Comparison of ENCODE assay signal across 8 cellular contexts in genomic region chr7:98831641-98832221, GRCh38. TPM values are rescaled to one million over a fixed set of nuclear protein-coding genes. Genes with fewer than 3 reads are reported as not detected.
A peak's percentile ranks its signal among the peaks of the same experiment; 100 is the strongest.
DNase-seq lines count a peak whose midpoint lies in the region; ATAC-seq and TF ChIP-seq lines count a peak whose summit lies in the region.

No MANE protein-coding gene starts in this region.

- H3K4me1 Mint-ChIP-seq in natural killer cell, result no peaks in the 10 kb centered on the region
- no peaks in the 10 kb centered on the region for H3K4me1 Mint-ChIP-seq in natural killer cell treated with Interleukin-12 subunit alpha and Interleukin-12 subunit beta and Interleukin-15 and Interleukin-18, amount 100 ng/mL, for 72 hours (ENCODE audit: low read depth in 2 of 2)

- H3K27me3 Mint-ChIP-seq in natural killer cell (ENCODE audit: low read depth in 2 of 2), result no peaks in the 10 kb centered on the region
- peaks cover 7% of the 10 kb centered on the region in 2 donors for H3K27me3 Mint-ChIP-seq in natural killer cell treated with Interleukin-12 subunit alpha and Interleukin-12 subunit beta and Interleukin-15 and Interleukin-18, amount 100 ng/mL, for 72 hours

- intact Hi-C loops in natural killer cell (cut with micrococcal nuclease), result no loop called here

- no peaks in the 10 kb centered on the region for H3K36me3 Mint-ChIP-seq in natural killer cell
- no peaks in the 10 kb centered on the region for H3K36me3 Mint-ChIP-seq in natural killer cell treated with Interleukin-12 subunit alpha and Interleukin-12 subunit beta and Interleukin-15 and Interleukin-18, amount 100 ng/mL, for 72 hours

- no peak overlapping the region for H3K4me3 Mint-ChIP-seq in natural killer cell
- no peak overlapping the region for H3K4me3 Mint-ChIP-seq in natural killer cell treated with Interleukin-12 subunit alpha and Interleukin-12 subunit beta and Interleukin-15 and Interleukin-18, amount 100 ng/mL, for 72 hours

- H3K9me3 Mint-ChIP-seq in natural killer cell, result no peaks in the 10 kb centered on the region
- H3K9me3 Mint-ChIP-seq in natural killer cell treated with Interleukin-12 subunit alpha and Interleukin-12 subunit beta and Interleukin-15 and Interleukin-18, amount 100 ng/mL, for 72 hours, result no peaks in the 10 kb centered on the region

- TF ChIP-seq CTCF in natural killer cell (IDR thresholded peaks at IDR 0.05), result peak; percentile 55

- no peak overlapping the region for H3K27ac Mint-ChIP-seq in natural killer cell
- H3K27ac Mint-ChIP-seq in natural killer cell treated with Interleukin-12 subunit alpha and Interleukin-12 subunit beta and Interleukin-15 and Interleukin-18, amount 100 ng/mL, for 72 hours, result no peak overlapping the region

- no peak for ATAC-seq in natural killer cell
- ATAC-seq in natural killer cell treated with Interleukin-12 subunit alpha and Interleukin-12 subunit beta and Interleukin-15 and Interleukin-18, amount 100 ng/mL, for 72 hours, result no peak
- ATAC-seq in stimulated activated naive CD8-positive, alpha-beta T cell treated with anti-CD3 and anti-CD28 coated beads, Interleukin-15, Interleukin-2, amounts not matched to agents 100 U/mL and 50 U/mL, for 24 hours, result no peak

- H3K27ac ChIP-seq in caudate nucleus (ENCODE audit: low read depth, low read length), result no peak overlapping the region

- DNase-seq in natural killer cell (peak; percentile 20), glomerular visceral epithelial cell (ENCODE audit: extremely low spot score) (peak; percentile 18), NCI-H1048 (lab: John Stamatoyannopoulos, UW) (no peak), HuH-7.5 (ENCODE audit: low spot score) (no peak), caudate nucleus (lab: John Stamatoyannopoulos, UW) (no peak)
- DNase-seq in natural killer cell treated with Interleukin-12 subunit alpha and Interleukin-12 subunit beta and Interleukin-15 and Interleukin-18, amount 100 ng/mL, for 72 hours (ENCODE audit: low spot score), result no peak
- peak; percentile 58 to 62 for DNase-seq in activated CD4-positive, alpha-beta T cell treated with anti-CD3 and anti-CD28 coated beads, Interleukin-2, amount 50 U/mL, for 48 hours
- DNase-seq in stimulated activated naive CD8-positive, alpha-beta T cell treated with anti-CD3 and anti-CD28 coated beads, Interleukin-15, Interleukin-2, amounts not matched to agents 100 U/mL and 50 U/mL, for 24 hours, result peak; percentile 59

RNA-seq across cellular contexts. Expression of gene TMEM130, which starts 38.1 kb away (rescaled TPM):
- not detected for total RNA-seq in natural killer cell
- total RNA-seq in natural killer cell treated with Interleukin-12 subunit alpha and Interleukin-12 subunit beta and Interleukin-15 and Interleukin-18, amount 100 ng/mL, for 72 hours, result not detected

RNA-seq across cellular contexts. Expression of gene TRRAP, which starts 46.6 kb away (rescaled TPM):
- 10 to 100 TPM; 45.4 to 62.9 (median 62.4) TPM for total RNA-seq in natural killer cell
- total RNA-seq in natural killer cell treated with Interleukin-12 subunit alpha and Interleukin-12 subunit beta and Interleukin-15 and Interleukin-18, amount 100 ng/mL, for 72 hours, result 10 to 100 TPM; 57.9 to 78.3 TPM

Comparison
In these comparisons a context has a peak if more than half of its experiments do, and no peak if none do; other contexts are left out.
1. DNase-seq: peak in natural killer cell (single experiment), activated CD4-positive, alpha-beta T cell treated with anti-CD3 and anti-CD28 coated beads, Interleukin-2, amount 50 U/mL, for 48 hours (2 of 2), glomerular visceral epithelial cell (single experiment) and stimulated activated naive CD8-positive, alpha-beta T cell treated with anti-CD3 and anti-CD28 coated beads, Interleukin-15, Interleukin-2, amounts not matched to agents 100 U/mL and 50 U/mL, for 24 hours (single experiment); none in natural killer cell treated with Interleukin-12 subunit alpha and Interleukin-12 subunit beta and Interleukin-15 and Interleukin-18, amount 100 ng/mL, for 72 hours (single experiment), NCI-H1048 (single experiment), HuH-7.5 (single experiment) and caudate nucleus (0 of 61).